1 cellular context compared by ENCODE assay signal in the genomic region with DNA sequence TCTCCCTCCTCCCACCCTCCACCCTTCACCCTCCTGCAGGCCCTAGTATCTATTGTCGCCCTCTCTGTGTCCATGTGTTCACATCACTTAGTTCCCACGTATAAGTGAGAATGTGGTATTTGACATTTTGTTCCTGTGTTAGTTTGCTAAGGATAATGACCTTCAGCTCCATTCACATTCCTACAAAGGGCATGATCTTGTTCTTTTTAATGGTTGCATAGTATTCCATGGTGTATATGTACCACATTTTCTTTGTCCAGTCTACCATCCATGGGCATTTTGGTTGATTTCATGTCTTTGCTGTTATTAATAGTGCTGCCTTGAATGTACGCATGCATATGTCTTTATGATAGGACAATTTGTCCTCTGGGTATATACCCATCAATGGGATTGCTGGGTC.
TF ChIP-seq lines count a peak whose summit lies in the region.

No MANE protein-coding gene starts in this region.

TF ChIP-seq in K562, 482 proteins besides CTCF, POLR2A, EP300 and RAD21 (continued from another document):
- TF ChIP-seq DIDO1 (tag; IDR thresholded peaks at IDR 0.05; ENCODE audit: low read depth), result no peak
- no peak for TF ChIP-seq BMI1 (IDR thresholded peaks at IDR 0.05; ENCODE audit: low read length)
- TF ChIP-seq ESRRA (IDR thresholded peaks at IDR 0.05; ENCODE audit: borderline replicate concordance, low read depth), result peak; percentile 49; the same call in 1 of the 2 replicates
- TF ChIP-seq, protein P1, sequence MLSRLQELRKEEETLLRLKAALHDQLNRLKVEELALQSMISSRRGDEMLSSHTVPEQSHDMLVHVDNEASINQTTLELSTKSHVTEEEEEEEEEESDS (CRISPR knock-in tag; IDR thresholded peaks at IDR 0.05), result no peak
- TF ChIP-seq ZNF146 (CRISPR knock-in tag; IDR thresholded peaks at IDR 0.05; ENCODE audit: unreplicated experiment), result peak; percentile 30
